9 cellular contexts compared by ENCODE assay signal in genomic region chr19:30226464-30227070, GRCh38.
DNase-seq lines count a peak whose midpoint lies in the region; ATAC-seq and TF ChIP-seq lines count a peak whose summit lies in the region.
"Had no signal": no experiment of that assay in that cellular context is flagged by ENCODE, and none has a peak within 500 bp of the region (broad histone marks: within the 10 kb centered on the region; RNA-seq: fewer than 3 reads in every experiment).

No MANE protein-coding gene starts in this region.

- H3K9me3 ChIP-seq in Loucy (ENCODE audit: insufficient read depth, low read depth, low read length): no peaks in the 10 kb centered on the region

- H3K4me1 ChIP-seq in Loucy (ENCODE audit: insufficient read depth, low read length, poor library complexity, severe bottlenecking): peaks cover 25% of the 10 kb centered on the region

- peaks cover 0 to 3% of the 10 kb centered on the region in 2 donors for H3K9me3 Mint-ChIP-seq in effector memory CD8-positive, alpha-beta T cell
- H3K9me3 Mint-ChIP-seq in nephron: no peaks in the 10 kb centered on the region

- H3K36me3 Mint-ChIP-seq in effector memory CD8-positive, alpha-beta T cell (ENCODE audit: insufficient read depth): no peaks in the 10 kb centered on the region
- H3K36me3 Mint-ChIP-seq in nephron (ENCODE audit: low read depth): no peaks in the 10 kb centered on the region

- H3K79me2 ChIP-seq in Loucy (ENCODE audit: insufficient read depth, low read length): no peaks in the 10 kb centered on the region

- H3K4me3 ChIP-seq in AG09309 (ENCODE audit: control insufficient read depth, low read depth, low read length) (peak overlapping the region; percentile 19), Loucy (ENCODE audit: low read length, poor library complexity, severe bottlenecking) (peak overlapping the region; percentile 89)

- ATAC-seq in effector memory CD8-positive, alpha-beta T cell (replicated peaks): no peak
- no peak for ATAC-seq in GM19351 (IDR thresholded peaks at IDR 0.05; ENCODE audit: unreplicated experiment)
- ATAC-seq in HG03135 (IDR thresholded peaks at IDR 0.05; ENCODE audit: unreplicated experiment): no peak

- H3K27me3 Mint-ChIP-seq in effector memory CD8-positive, alpha-beta T cell: peaks cover 71 to 91% of the 10 kb centered on the region in 2 donors
- peaks cover 86% of the 10 kb centered on the region for H3K27me3 Mint-ChIP-seq in nephron (ENCODE audit: low read depth)

- H3K4me2 ChIP-seq in Loucy (ENCODE audit: low read depth, low read length, poor library complexity, severe bottlenecking): peak overlapping the region; percentile 99

- no peaks in the 10 kb centered on the region for H3K27me3 ChIP-seq in Loucy (ENCODE audit: insufficient read depth, low read length, poor library complexity, severe bottlenecking)

- peak overlapping the region in 1 of 2 donors; percentile 75 for H3K27ac Mint-ChIP-seq in effector memory CD8-positive, alpha-beta T cell
- peak overlapping the region; percentile 21 to 69 (median 54) for H3K27ac Mint-ChIP-seq in nephron

- peak overlapping the region; percentile 100 for H2AFZ ChIP-seq in Loucy (ENCODE audit: low read length)

- no peaks in the 10 kb centered on the region for H3F3A ChIP-seq in Loucy (ENCODE audit: low read depth)

- H3K4me3 Mint-ChIP-seq in effector memory CD8-positive, alpha-beta T cell: peak overlapping the region; percentile 82 to 92
- H3K4me3 Mint-ChIP-seq in nephron: peak overlapping the region; percentile 84 to 93 (median 90)

- no peaks in the 10 kb centered on the region for H4K20me1 ChIP-seq in Loucy (ENCODE audit: insufficient read depth, low read length, poor library complexity, severe bottlenecking)

- no peaks in the 10 kb centered on the region for H3K9me2 ChIP-seq in Loucy (replicated peaks; ENCODE audit: low read depth, low read length)

- no peaks in the 10 kb centered on the region for H3K36me3 ChIP-seq in Loucy (ENCODE audit: insufficient read depth, low read length)

- TF ChIP-seq CTCF in AG09309 (IDR thresholded peaks at IDR 0.05; ENCODE audit: control insufficient read depth, insufficient read depth, low read depth, low read length, missing control alignments) (no peak), Loucy (conservative IDR thresholded peaks at IDR 0.05; ENCODE audit: low read length) (no peak), nephron (IDR thresholded peaks at IDR 0.05; ENCODE audit: unreplicated experiment in 3 of 3) (no peak)

- DNase-seq in AG09309 (ENCODE audit: low read depth) (no peak), NCI-H2196 (lab: John Stamatoyannopoulos, UW; ENCODE audit: unreplicated experiment) (no peak), epidermal melanocyte (ENCODE audit: insufficient read length, low spot score) (no peak)
- DNase-seq in effector memory CD8-positive, alpha-beta T cell: no peak
- DNase-seq: left cardiac atrium had no signal

- H3K4me1 Mint-ChIP-seq in effector memory CD8-positive, alpha-beta T cell (ENCODE audit: low read depth in 2 of 2): peaks cover 15 to 18% of the 10 kb centered on the region in 2 donors
- peaks cover 28% of the 10 kb centered on the region for H3K4me1 Mint-ChIP-seq in nephron

- peak overlapping the region; percentile 77 for H3K9ac ChIP-seq in Loucy (ENCODE audit: low read depth, low read length, poor library complexity, severe bottlenecking)
